In genomic region chr17:68433211-68433610, GRCh38 we compare ENCODE assay signal across 15 cellular contexts. TPM values are rescaled to one million over a fixed set of nuclear protein-coding genes. Genes with fewer than 3 reads are reported as not detected.
A peak's percentile ranks its signal among the peaks of the same experiment; 100 is the strongest.
DNase-seq lines count a peak whose midpoint lies in the region; ATAC-seq and TF ChIP-seq lines count a peak whose summit lies in the region.
"Had no signal": no experiment of that assay in that cellular context is flagged by ENCODE, and none has a peak within 500 bp of the region (broad histone marks: within the 10 kb centered on the region; RNA-seq: fewer than 3 reads in every experiment).

No MANE protein-coding gene starts in this region.

- no peak for ATAC-seq in activated CD8-positive, alpha-beta T cell treated with anti-CD3 and anti-CD28 coated beads, Interleukin-2, amount 10 ng/mL, durations not matched to agents 7 days and 5 days
- ATAC-seq in activated CD8-positive, alpha-beta T cell treated with anti-CD3 and anti-CD28 coated beads for 36 hours: no peak
- no peak for ATAC-seq in activated naive CD8-positive, alpha-beta T cell treated with anti-CD3 and anti-CD28 coated beads, Interleukin-2, amount 10 ng/mL, durations not matched to agents 7 days and 5 days (ENCODE audit: low read depth)
- no peak for ATAC-seq in activated naive CD8-positive, alpha-beta T cell treated with anti-CD3 and anti-CD28 coated beads, Interleukin-2, amount 50 U/mL, for 24 hours
- no peak for ATAC-seq in stimulated activated effector memory CD8-positive, alpha-beta T cell treated with anti-CD3 and anti-CD28 coated beads, Interleukin-12 subunit alpha, Interleukin-12 subunit beta, amount 100 ng/mL, for 72 hours
- ATAC-seq in GM18498 (IDR thresholded peaks at IDR 0.05; ENCODE audit: unreplicated experiment): no peak
- no peak for ATAC-seq in HG02884 (IDR thresholded peaks at IDR 0.05; ENCODE audit: unreplicated experiment)
- ATAC-seq: CD8-positive, alpha-beta T cell; HepG2 had no signal

- H3K4me3 Mint-ChIP-seq in activated CD8-positive, alpha-beta T cell treated with anti-CD3 and anti-CD28 coated beads, Interleukin-2, amount 10 ng/mL, durations not matched to agents 7 days and 5 days: no peak overlapping the region
- no peak overlapping the region for H3K4me3 Mint-ChIP-seq in activated CD8-positive, alpha-beta T cell treated with anti-CD3 and anti-CD28 coated beads for 36 hours
- H3K4me3 Mint-ChIP-seq in activated naive CD8-positive, alpha-beta T cell treated with anti-CD3 and anti-CD28 coated beads, Interleukin-2, amount 10 ng/mL, durations not matched to agents 7 days and 5 days: no peak overlapping the region
- no peak overlapping the region for H3K4me3 Mint-ChIP-seq in activated naive CD8-positive, alpha-beta T cell treated with anti-CD3 and anti-CD28 coated beads, Interleukin-2, amount 50 U/mL, for 24 hours
- no peak overlapping the region for H3K4me3 Mint-ChIP-seq in stimulated activated effector memory CD8-positive, alpha-beta T cell treated with anti-CD3 and anti-CD28 coated beads, Interleukin-12 subunit alpha, Interleukin-12 subunit beta, amount 100 ng/mL, for 72 hours
- H3K4me3 Mint-ChIP-seq: CD8-positive, alpha-beta T cell had no signal

- CTCF ChIA-PET in activated CD8-positive, alpha-beta T cell treated with anti-CD3 and anti-CD28 coated beads, Interleukin-2, amount 10 ng/mL, durations not matched to agents 7 days and 5 days (lab: Charles Lee): interaction anchor here (0.6 to 9.7 kb wide), 11 partner anchors 19 to 252 kb away, joined by 3 to 172 read pairs (median 9); partner anchors contain the start of genes ARSG and SLC16A6
- CTCF ChIA-PET in activated CD8-positive, alpha-beta T cell treated with anti-CD3 and anti-CD28 coated beads for 36 hours (lab: Charles Lee): interaction anchor here (0.6 to 9.3 kb wide), 9 partner anchors 10 to 260 kb away, joined by 3 to 122 read pairs (median 5); no protein-coding TSS in a partner anchor

- H3K27ac Mint-ChIP-seq in activated CD8-positive, alpha-beta T cell treated with anti-CD3 and anti-CD28 coated beads, Interleukin-2, amount 10 ng/mL, durations not matched to agents 7 days and 5 days: peak overlapping the region; percentile 74
- no peak overlapping the region for H3K27ac Mint-ChIP-seq in activated CD8-positive, alpha-beta T cell treated with anti-CD3 and anti-CD28 coated beads for 36 hours
- peak overlapping the region; percentile 57 for H3K27ac Mint-ChIP-seq in activated naive CD8-positive, alpha-beta T cell treated with anti-CD3 and anti-CD28 coated beads, Interleukin-2, amount 10 ng/mL, durations not matched to agents 7 days and 5 days
- H3K27ac Mint-ChIP-seq in activated naive CD8-positive, alpha-beta T cell treated with anti-CD3 and anti-CD28 coated beads, Interleukin-2, amount 50 U/mL, for 24 hours: no peak overlapping the region
- peak overlapping the region; percentile 60 for H3K27ac Mint-ChIP-seq in stimulated activated effector memory CD8-positive, alpha-beta T cell treated with anti-CD3 and anti-CD28 coated beads, Interleukin-12 subunit alpha, Interleukin-12 subunit beta, amount 100 ng/mL, for 72 hours
- H3K27ac Mint-ChIP-seq: CD8-positive, alpha-beta T cell had no signal

- H3K9me3 Mint-ChIP-seq in activated CD8-positive, alpha-beta T cell treated with anti-CD3 and anti-CD28 coated beads, Interleukin-2, amount 10 ng/mL, durations not matched to agents 7 days and 5 days (ENCODE audit: insufficient read depth): no peaks in the 10 kb centered on the region
- H3K9me3 Mint-ChIP-seq in activated CD8-positive, alpha-beta T cell treated with anti-CD3 and anti-CD28 coated beads for 36 hours: no peaks in the 10 kb centered on the region
- no peaks in the 10 kb centered on the region for H3K9me3 Mint-ChIP-seq in activated naive CD8-positive, alpha-beta T cell treated with anti-CD3 and anti-CD28 coated beads, Interleukin-2, amount 10 ng/mL, durations not matched to agents 7 days and 5 days
- no peaks in the 10 kb centered on the region for H3K9me3 Mint-ChIP-seq in activated naive CD8-positive, alpha-beta T cell treated with anti-CD3 and anti-CD28 coated beads, Interleukin-2, amount 50 U/mL, for 24 hours
- H3K9me3 Mint-ChIP-seq in stimulated activated effector memory CD8-positive, alpha-beta T cell treated with anti-CD3 and anti-CD28 coated beads, Interleukin-12 subunit alpha, Interleukin-12 subunit beta, amount 100 ng/mL, for 72 hours: no peaks in the 10 kb centered on the region
- H3K9me3 Mint-ChIP-seq: CD8-positive, alpha-beta T cell had no signal

- POLR2A ChIA-PET in activated CD8-positive, alpha-beta T cell treated with anti-CD3 and anti-CD28 coated beads, Interleukin-2, amount 10 ng/mL, durations not matched to agents 7 days and 5 days (lab: Charles Lee): interaction anchor here (2.1 kb wide), 1 partner anchor 142 kb away, joined by 14 read pairs; the partner anchor contains the start of genes ARSG and SLC16A6
- POLR2A ChIA-PET in activated CD8-positive, alpha-beta T cell treated with anti-CD3 and anti-CD28 coated beads for 36 hours (lab: Charles Lee): interaction anchor here (0.5 to 0.8 kb wide), 3 partner anchors 16 to 185 kb away, joined by 3 read pairs; no protein-coding TSS in a partner anchor
- POLR2A ChIA-PET in activated naive CD8-positive, alpha-beta T cell treated with anti-CD3 and anti-CD28 coated beads, Interleukin-2, amount 10 ng/mL, durations not matched to agents 7 days and 5 days (lab: Charles Lee): interaction anchor here (0.6 to 1.5 kb wide), 3 partner anchors 45 to 178 kb away, joined by 3 to 6 read pairs (median 6); no protein-coding TSS in a partner anchor

- intact Hi-C loops in activated CD8-positive, alpha-beta T cell treated with anti-CD3 and anti-CD28 coated beads for 36 hours (cut with micrococcal nuclease): loop anchor here (10.0 kb wide), 2 partner anchors 138 to 258 kb away; partner anchors contain the start of genes ARSG and SLC16A6

- H3K27me3 Mint-ChIP-seq in activated CD8-positive, alpha-beta T cell treated with anti-CD3 and anti-CD28 coated beads, Interleukin-2, amount 10 ng/mL, durations not matched to agents 7 days and 5 days (ENCODE audit: low read depth): no peaks in the 10 kb centered on the region
- no peaks in the 10 kb centered on the region for H3K27me3 Mint-ChIP-seq in activated CD8-positive, alpha-beta T cell treated with anti-CD3 and anti-CD28 coated beads for 36 hours
- no peaks in the 10 kb centered on the region for H3K27me3 Mint-ChIP-seq in activated naive CD8-positive, alpha-beta T cell treated with anti-CD3 and anti-CD28 coated beads, Interleukin-2, amount 10 ng/mL, durations not matched to agents 7 days and 5 days
- no peaks in the 10 kb centered on the region for H3K27me3 Mint-ChIP-seq in activated naive CD8-positive, alpha-beta T cell treated with anti-CD3 and anti-CD28 coated beads, Interleukin-2, amount 50 U/mL, for 24 hours

- H3K4me1 Mint-ChIP-seq in activated CD8-positive, alpha-beta T cell treated with anti-CD3 and anti-CD28 coated beads, Interleukin-2, amount 10 ng/mL, durations not matched to agents 7 days and 5 days (ENCODE audit: low read depth): peaks cover 31% of the 10 kb centered on the region
- H3K4me1 Mint-ChIP-seq in activated CD8-positive, alpha-beta T cell treated with anti-CD3 and anti-CD28 coated beads for 36 hours (ENCODE audit: low read depth): peaks cover 27% of the 10 kb centered on the region
- H3K4me1 Mint-ChIP-seq in activated naive CD8-positive, alpha-beta T cell treated with anti-CD3 and anti-CD28 coated beads, Interleukin-2, amount 10 ng/mL, durations not matched to agents 7 days and 5 days: peaks cover 20% of the 10 kb centered on the region
- H3K4me1 Mint-ChIP-seq in activated naive CD8-positive, alpha-beta T cell treated with anti-CD3 and anti-CD28 coated beads, Interleukin-2, amount 50 U/mL, for 24 hours: peaks cover 30% of the 10 kb centered on the region
- peaks cover 46% of the 10 kb centered on the region for H3K4me1 Mint-ChIP-seq in stimulated activated effector memory CD8-positive, alpha-beta T cell treated with anti-CD3 and anti-CD28 coated beads, Interleukin-12 subunit alpha, Interleukin-12 subunit beta, amount 100 ng/mL, for 72 hours

- peaks cover 79% of the 10 kb centered on the region for H3K36me3 Mint-ChIP-seq in activated CD8-positive, alpha-beta T cell treated with anti-CD3 and anti-CD28 coated beads, Interleukin-2, amount 10 ng/mL, durations not matched to agents 7 days and 5 days (ENCODE audit: low read depth)
- peaks cover 6% of the 10 kb centered on the region for H3K36me3 Mint-ChIP-seq in activated CD8-positive, alpha-beta T cell treated with anti-CD3 and anti-CD28 coated beads for 36 hours (ENCODE audit: low read depth)
- H3K36me3 Mint-ChIP-seq in activated naive CD8-positive, alpha-beta T cell treated with anti-CD3 and anti-CD28 coated beads, Interleukin-2, amount 10 ng/mL, durations not matched to agents 7 days and 5 days: peaks cover 31% of the 10 kb centered on the region
- peaks cover 5% of the 10 kb centered on the region for H3K36me3 Mint-ChIP-seq in activated naive CD8-positive, alpha-beta T cell treated with anti-CD3 and anti-CD28 coated beads, Interleukin-2, amount 50 U/mL, for 24 hours (ENCODE audit: low read depth)
- H3K36me3 Mint-ChIP-seq in stimulated activated effector memory CD8-positive, alpha-beta T cell treated with anti-CD3 and anti-CD28 coated beads, Interleukin-12 subunit alpha, Interleukin-12 subunit beta, amount 100 ng/mL, for 72 hours: peaks cover 76% of the 10 kb centered on the region

- no peak for DNase-seq in activated CD8-positive, alpha-beta T cell treated with anti-CD3 and anti-CD28 coated beads, Interleukin-2, amount 10 ng/mL, durations not matched to agents 7 days and 5 days
- DNase-seq in activated CD8-positive, alpha-beta T cell treated with anti-CD3 and anti-CD28 coated beads for 36 hours: no peak
- no peak for DNase-seq in activated naive CD8-positive, alpha-beta T cell treated with anti-CD3 and anti-CD28 coated beads, Interleukin-2, amount 10 ng/mL, durations not matched to agents 7 days and 5 days
- DNase-seq in activated naive CD8-positive, alpha-beta T cell treated with anti-CD3 and anti-CD28 coated beads, Interleukin-2, amount 50 U/mL, for 24 hours: no peak
- peak; percentile 12 for DNase-seq in islet precursor cell
- DNase-seq in stimulated activated effector memory CD8-positive, alpha-beta T cell treated with anti-CD3 and anti-CD28 coated beads, Interleukin-12 subunit alpha, Interleukin-12 subunit beta, amount 100 ng/mL, for 72 hours (ENCODE audit: low spot score in 2 of 2): no peak
- DNase-seq: BE2C, COR-L47, DMS153, DND-41, GDM1 had no signal

- TF ChIP-seq CTCF in activated CD8-positive, alpha-beta T cell treated with anti-CD3 and anti-CD28 coated beads for 36 hours (IDR thresholded peaks at IDR 0.05): no peak

RNA-seq across cellular contexts. Expression of gene WIPI1, which starts 24.1 kb away (rescaled TPM):
- total RNA-seq in activated CD8-positive, alpha-beta T cell treated with anti-CD3 and anti-CD28 coated beads, Interleukin-2, amount 10 ng/mL, durations not matched to agents 7 days and 5 days: 10 to 100 TPM; 40.8 to 41.4 TPM
- total RNA-seq in activated CD8-positive, alpha-beta T cell treated with anti-CD3 and anti-CD28 coated beads for 36 hours: 10 to 100 TPM; 11.3 to 13.1 TPM
- 10 to 100 TPM; 29.7 to 34.8 TPM for total RNA-seq in activated naive CD8-positive, alpha-beta T cell treated with anti-CD3 and anti-CD28 coated beads, Interleukin-2, amount 10 ng/mL, durations not matched to agents 7 days and 5 days

Comparison
In these comparisons a context has a peak if more than half of its experiments do, and no peak if none do; other contexts are left out.
1. H3K27ac Mint-ChIP-seq: peak in activated CD8-positive, alpha-beta T cell treated with anti-CD3 and anti-CD28 coated beads, Interleukin-2, amount 10 ng/mL, durations not matched to agents 7 days and 5 days (single experiment), activated naive CD8-positive, alpha-beta T cell treated with anti-CD3 and anti-CD28 coated beads, Interleukin-2, amount 10 ng/mL, durations not matched to agents 7 days and 5 days (single experiment) and stimulated activated effector memory CD8-positive, alpha-beta T cell treated with anti-CD3 and anti-CD28 coated beads, Interleukin-12 subunit alpha, Interleukin-12 subunit beta, amount 100 ng/mL, for 72 hours (single experiment); none in activated CD8-positive, alpha-beta T cell treated with anti-CD3 and anti-CD28 coated beads for 36 hours (single experiment) and activated naive CD8-positive, alpha-beta T cell treated with anti-CD3 and anti-CD28 coated beads, Interleukin-2, amount 50 U/mL, for 24 hours (single experiment).